ENCODE assay signal across 14 cellular contexts in genomic region chr1:201218409-201218808, GRCh38. TPM values are rescaled to one million over a fixed set of nuclear protein-coding genes. Genes with fewer than 3 reads are reported as not detected.
"Had no signal": no experiment of that assay in that cellular context is flagged by ENCODE, and none has a peak within 500 bp of the region (broad histone marks: within the 10 kb centered on the region; RNA-seq: fewer than 3 reads in every experiment).

No MANE protein-coding gene starts in this region.

- H3K4me1 Mint-ChIP-seq: activated B cell treated with CpG ODN at 0.5 μM for 24 hours had no signal

- H3K27ac Mint-ChIP-seq: activated B cell treated with CpG ODN at 0.5 μM for 24 hours; T-helper 1 cell treated with Interleukin-12 subunit alpha and Interleukin-12 subunit beta and Interleukin-4 antibody, amounts not matched to agents 30 μg/mL and 1 μg/mL, for 36 hours had no signal

- H3K27me3 Mint-ChIP-seq: activated B cell treated with CpG ODN at 0.5 μM for 24 hours had no signal

- H3K9me3 Mint-ChIP-seq: activated B cell treated with CpG ODN at 0.5 μM for 24 hours; T-helper 1 cell treated with Interleukin-12 subunit alpha and Interleukin-12 subunit beta and Interleukin-4 antibody, amounts not matched to agents 30 μg/mL and 1 μg/mL, for 36 hours had no signal

- DNase-seq: activated B cell treated with CpG ODN at 0.5 μM for 24 hours; activated CD4-positive, alpha-beta T cell treated with anti-CD3 and anti-CD28 coated beads, Interleukin-2, amount 50 U/mL, for 4 hours; activated gamma-delta T cell; cortex of kidney; erythroblast; hypothalamus; left cardiac atrium; SHP77 treated with DMSO at 0.1 percent for 48 hours; stimulated activated CD4-positive, alpha-beta T cell treated with anti-CD3 and anti-CD28 coated beads, Interleukin-4, amount 100 ng/mL, for 1 hour; stimulated activated naive CD8-positive, alpha-beta T cell treated with anti-CD3 and anti-CD28 coated beads, Interleukin-15, Interleukin-2, amounts not matched to agents 100 U/mL and 50 U/mL, for 24 hours had no signal

- H3K4me3 Mint-ChIP-seq: activated B cell treated with CpG ODN at 0.5 μM for 24 hours; T-helper 1 cell treated with Interleukin-12 subunit alpha and Interleukin-12 subunit beta and Interleukin-4 antibody, amounts not matched to agents 30 μg/mL and 1 μg/mL, for 36 hours had no signal

- H3K27me3 ChIP-seq: cardiac muscle cell, ovary had no signal

- H3K4me3 ChIP-seq: cardiac muscle cell, ovary had no signal

- H3K36me3 ChIP-seq: cardiac muscle cell, ovary had no signal

- ATAC-seq: left cardiac atrium; stimulated activated naive CD8-positive, alpha-beta T cell treated with anti-CD3 and anti-CD28 coated beads, Interleukin-15, Interleukin-2, amounts not matched to agents 100 U/mL and 50 U/mL, for 24 hours had no signal

- H3K27ac ChIP-seq: cardiac muscle cell, ovary had no signal

- H3K9me3 ChIP-seq: ovary had no signal

RNA-seq across cellular contexts. Expression of gene IGFN1, which starts 27.8 kb away (rescaled TPM):
- total RNA-seq: activated B cell treated with CpG ODN at 0.5 μM for 24 hours, cardiac muscle cell had no signal
- polyA plus RNA-seq: cardiac muscle cell, neural cell had no signal
